33 cellular contexts compared by ENCODE assay signal in the genomic region with DNA sequence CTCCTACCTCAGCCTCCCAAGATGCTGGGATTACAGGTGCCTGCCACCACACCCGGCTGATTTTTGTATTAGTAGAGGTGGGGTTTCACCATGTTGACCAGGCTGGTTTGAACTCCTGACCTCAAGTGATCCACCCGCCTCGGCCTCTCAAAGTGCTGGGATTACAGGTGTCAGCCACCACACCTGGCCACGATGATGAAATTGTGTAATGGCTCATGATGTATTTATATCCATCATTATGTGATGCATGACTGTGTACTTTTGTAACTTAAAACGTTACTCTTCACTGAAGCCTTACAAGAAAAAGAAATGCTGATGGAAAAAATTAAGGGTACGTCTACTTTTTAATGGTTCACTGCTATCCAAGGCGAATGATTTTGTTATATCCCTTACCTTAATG. TPM values are rescaled to one million over a fixed set of nuclear protein-coding genes. Genes with fewer than 3 reads are reported as not detected.
"Had no signal": no experiment of that assay in that cellular context is flagged by ENCODE, and none has a peak within 500 bp of the region (broad histone marks: within the 10 kb centered on the region; RNA-seq: fewer than 3 reads in every experiment).

No MANE protein-coding gene starts in this region.

- H3K4me1 ChIP-seq: right lobe of liver, testis, thyroid gland had no signal

- H3K4me3 ChIP-seq: left lung, lower lobe of right lung, pancreas, right atrium auricular region, right lobe of liver, smooth muscle cell, stomach, testis, thyroid gland, transverse colon, upper lobe of left lung, vagina had no signal

- H3K4me3 Mint-ChIP-seq: naive thymus-derived CD8-positive, alpha-beta T cell; nephron; neural crest cell; stimulated activated naive B cell treated with anti-CD40 and anti-IgM and Interleukin-4, amounts not matched to agents 10 μg/mL and 1 μg/mL and 100 μg/mL, for 72 hours had no signal

- H3K27ac Mint-ChIP-seq: naive thymus-derived CD8-positive, alpha-beta T cell; nephron; stimulated activated naive B cell treated with anti-CD40 and anti-IgM and Interleukin-4, amounts not matched to agents 10 μg/mL and 1 μg/mL and 100 μg/mL, for 72 hours had no signal

- DNase-seq: hippocampal formation; kidney glomerular epithelial cell; left cardiac atrium; left lung; lower lobe of right lung; mammary epithelial cell; mesenchymal stem cell; naive thymus-derived CD8-positive, alpha-beta T cell; nucleus accumbens; pancreas; posterior cingulate gyrus; right lobe of liver; stimulated activated CD4-positive, alpha-beta T cell treated with anti-CD3 and anti-CD28 coated beads, Interleukin-12 subunit alpha, Interleukin-12 subunit beta, amount 100 ng/mL, for 4 hours; stimulated activated CD4-positive, alpha-beta T cell treated with anti-CD3 and anti-CD28 coated beads, Interleukin-15, amount 100 ng/mL, for 24 hours; stimulated activated CD4-positive, alpha-beta T cell treated with anti-CD3 and anti-CD28 coated beads, Interleukin-2, amount 100 ng/mL, for 24 hours; stimulated activated CD4-positive, alpha-beta T cell treated with anti-CD3 and anti-CD28 coated beads, Interleukin-4, amount 100 ng/mL, for 1 hour; stimulated activated naive B cell treated with anti-CD40 and anti-IgM and Interleukin-4, amounts not matched to agents 10 μg/mL and 1 μg/mL and 100 μg/mL, for 72 hours; stimulated activated naive CD8-positive, alpha-beta T cell treated with anti-CD3 and anti-CD28 coated beads, Interleukin-15, Interleukin-2, amounts not matched to agents 100 U/mL and 50 U/mL, for 24 hours; stomach; testis; thyroid gland; transverse colon; upper lobe of left lung had no signal

- H3K9me3 Mint-ChIP-seq: naive thymus-derived CD8-positive, alpha-beta T cell; nephron; neural crest cell; stimulated activated naive B cell treated with anti-CD40 and anti-IgM and Interleukin-4, amounts not matched to agents 10 μg/mL and 1 μg/mL and 100 μg/mL, for 72 hours had no signal

- H3K9me3 ChIP-seq: left lung, lower lobe of right lung, pancreas, right atrium auricular region, right lobe of liver, stomach, testis, thyroid gland, transverse colon, upper lobe of left lung, vagina had no signal

- ATAC-seq: left cardiac atrium; left lung; lower lobe of right lung; naive thymus-derived CD8-positive, alpha-beta T cell; pancreas; stimulated activated naive B cell treated with anti-CD40 and anti-IgM and Interleukin-4, amounts not matched to agents 10 μg/mL and 1 μg/mL and 100 μg/mL, for 72 hours; stimulated activated naive CD8-positive, alpha-beta T cell treated with anti-CD3 and anti-CD28 coated beads, Interleukin-15, Interleukin-2, amounts not matched to agents 100 U/mL and 50 U/mL, for 24 hours had no signal

- H3K27me3 ChIP-seq: left lung, pancreas, right atrium auricular region, right lobe of liver, stomach, testis, thyroid gland, transverse colon, upper lobe of left lung, vagina had no signal

- H3K27me3 Mint-ChIP-seq: naive thymus-derived CD8-positive, alpha-beta T cell; stimulated activated naive B cell treated with anti-CD40 and anti-IgM and Interleukin-4, amounts not matched to agents 10 μg/mL and 1 μg/mL and 100 μg/mL, for 72 hours had no signal

- H3K27ac ChIP-seq: left lung, lower lobe of right lung, pancreas, right atrium auricular region, right lobe of liver, stomach, testis, thyroid gland, transverse colon, upper lobe of left lung, vagina had no signal

RNA-seq across cellular contexts. Expression of gene MASP2, which starts 27.1 kb away (rescaled TPM):
- total RNA-seq: left cardiac atrium, left lung, lower lobe of right lung, mucosa of gallbladder, neural crest cell, osteoblast, pancreas, pulmonary artery endothelial cell, renal cortical epithelial cell, right atrium auricular region, smooth muscle cell, stomach, thyroid gland, transverse colon, upper lobe of left lung, urinary bladder, vagina had no signal
- polyA plus RNA-seq: naive thymus-derived CD8-positive, alpha-beta T cell; stomach; urinary bladder had no signal
